ENCODE assay signal across 1 cellular context in genomic region chr1:110106013-110106941, GRCh38.
TF ChIP-seq lines count a peak whose summit lies in the region.

No MANE protein-coding gene starts in this region.

TF ChIP-seq in HepG2, 621 proteins besides CTCF, POLR2A, EP300 and RAD21 (continued from another document and continues in another):
- TF ChIP-seq BCLAF1 (IDR thresholded peaks at IDR 0.05) (no peak), SAP130 (CRISPR knock-in tag; IDR thresholded peaks at IDR 0.05; ENCODE audit: low read depth) (0 out of 2 replicates have a peak, but pooled peaks have one; percentile 29), LRRFIP1 (CRISPR knock-in tag; conservative IDR thresholded peaks at IDR 0.05) (no peak), ELF3 (CRISPR knock-in tag; IDR thresholded peaks at IDR 0.05) (no peak), POGZ (CRISPR knock-in tag; IDR thresholded peaks at IDR 0.05) (no peak), ZNF230 (CRISPR knock-in tag; IDR thresholded peaks at IDR 0.05) (no peak), ZBTB38 (CRISPR knock-in tag; IDR thresholded peaks at IDR 0.05) (no peak), ZNF205 (CRISPR knock-in tag; IDR thresholded peaks at IDR 0.05) (no peak), STAT6 (CRISPR knock-in tag; IDR thresholded peaks at IDR 0.05; ENCODE audit: borderline replicate concordance) (no peak), ZNF616 (CRISPR knock-in tag; IDR thresholded peaks at IDR 0.05; ENCODE audit: low read depth) (no peak), SP4 (CRISPR knock-in tag; IDR thresholded peaks at IDR 0.05) (no peak), MAFF (IDR thresholded peaks at IDR 0.05; ENCODE audit: low read depth, low read length) (0 out of 2 replicates have a peak, but pooled peaks have one; percentile 5), ZNF574 (CRISPR knock-in tag; IDR thresholded peaks at IDR 0.05) (0 out of 2 replicates have a peak, but pooled peaks have one; percentile 19), PTBP1 (IDR thresholded peaks at IDR 0.05; ENCODE audit: low read depth, low read length, poor library complexity, severe bottlenecking) (no peak), ZFY (CRISPR knock-in tag; IDR thresholded peaks at IDR 0.05) (peak; percentile 26; the same call in 1 of the 2 replicates), TFAP4 (IDR thresholded peaks at IDR 0.05; ENCODE audit: borderline replicate concordance, low read depth) (peak; percentile 78; the same call in 1 of the 2 replicates), CEBPB (IDR thresholded peaks at IDR 0.05; ENCODE audit: borderline replicate concordance, low read depth, low read length) (no peak), HIC2 (CRISPR knock-in tag; IDR thresholded peaks at IDR 0.05; ENCODE audit: low read depth) (no peak), MYC (CRISPR knock-in tag; IDR thresholded peaks at IDR 0.05; ENCODE audit: borderline replicate concordance) (peak; percentile 58; the same call in 1 of the 2 replicates), ZNF235 (CRISPR knock-in tag; IDR thresholded peaks at IDR 0.05; ENCODE audit: borderline replicate concordance) (no peak), ZNF160 (CRISPR knock-in tag; IDR thresholded peaks at IDR 0.05) (no peak), ZNF3 (CRISPR knock-in tag; IDR thresholded peaks at IDR 0.05) (no peak), ZNF446 (CRISPR knock-in tag; IDR thresholded peaks at IDR 0.05) (no peak), ZNF260 (CRISPR knock-in tag; IDR thresholded peaks at IDR 0.05; ENCODE audit: borderline replicate concordance, low read depth) (no peak)
- TF ChIP-seq, protein P1, sequence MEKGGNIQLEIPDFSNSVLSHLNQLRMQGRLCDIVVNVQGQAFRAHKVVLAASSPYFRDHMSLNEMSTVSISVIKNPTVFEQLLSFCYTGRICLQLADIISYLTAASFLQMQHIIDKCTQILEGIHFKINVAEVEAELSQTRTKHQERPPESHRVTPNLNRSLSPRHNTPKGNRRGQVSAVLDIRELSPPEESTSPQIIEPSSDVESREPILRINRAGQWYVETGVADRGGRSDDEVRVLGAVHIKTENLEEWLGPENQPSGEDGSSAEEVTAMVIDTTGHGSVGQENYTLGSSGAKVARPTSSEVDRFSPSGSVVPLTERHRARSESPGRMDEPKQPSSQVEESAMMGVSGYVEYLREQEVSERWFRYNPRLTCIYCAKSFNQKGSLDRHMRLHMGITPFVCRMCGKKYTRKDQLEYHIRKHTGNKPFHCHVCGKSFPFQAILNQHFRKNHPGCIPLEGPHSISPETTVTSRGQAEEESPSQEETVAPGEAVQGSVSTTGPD (CRISPR knock-in tag; IDR thresholded peaks at IDR 0.05) = no peak
- TF ChIP-seq, protein P2, sequence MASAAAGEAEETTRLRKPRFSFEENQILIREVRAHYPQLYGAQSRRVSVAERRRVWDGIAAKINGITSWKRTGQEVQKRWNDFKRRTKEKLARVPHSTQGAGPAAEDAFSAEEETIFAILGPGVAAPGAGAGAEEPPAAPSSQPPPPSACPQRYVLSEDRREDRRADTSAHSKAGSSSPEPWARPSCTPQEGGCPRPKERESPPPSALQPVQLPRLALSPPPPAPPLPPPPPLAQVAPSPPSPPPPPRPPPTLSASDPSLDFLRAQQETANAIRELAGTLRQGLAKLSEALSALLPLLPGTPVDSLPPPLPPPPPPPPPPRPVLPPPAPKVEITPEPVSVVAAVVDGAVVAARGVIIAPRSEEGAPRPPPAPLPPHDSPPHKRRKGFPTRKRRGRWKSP (CRISPR knock-in tag; IDR thresholded peaks at IDR 0.05) = no peak
- TF ChIP-seq, protein P3, sequence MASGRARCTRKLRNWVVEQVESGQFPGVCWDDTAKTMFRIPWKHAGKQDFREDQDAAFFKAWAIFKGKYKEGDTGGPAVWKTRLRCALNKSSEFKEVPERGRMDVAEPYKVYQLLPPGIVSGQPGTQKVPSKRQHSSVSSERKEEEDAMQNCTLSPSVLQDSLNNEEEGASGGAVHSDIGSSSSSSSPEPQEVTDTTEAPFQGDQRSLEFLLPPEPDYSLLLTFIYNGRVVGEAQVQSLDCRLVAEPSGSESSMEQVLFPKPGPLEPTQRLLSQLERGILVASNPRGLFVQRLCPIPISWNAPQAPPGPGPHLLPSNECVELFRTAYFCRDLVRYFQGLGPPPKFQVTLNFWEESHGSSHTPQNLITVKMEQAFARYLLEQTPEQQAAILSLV (CRISPR knock-in tag; IDR thresholded peaks at IDR 0.05; ENCODE audit: borderline replicate concordance) = 0 out of 2 replicates have a peak, but pooled peaks have one; percentile 48
- TF ChIP-seq, protein P4, sequence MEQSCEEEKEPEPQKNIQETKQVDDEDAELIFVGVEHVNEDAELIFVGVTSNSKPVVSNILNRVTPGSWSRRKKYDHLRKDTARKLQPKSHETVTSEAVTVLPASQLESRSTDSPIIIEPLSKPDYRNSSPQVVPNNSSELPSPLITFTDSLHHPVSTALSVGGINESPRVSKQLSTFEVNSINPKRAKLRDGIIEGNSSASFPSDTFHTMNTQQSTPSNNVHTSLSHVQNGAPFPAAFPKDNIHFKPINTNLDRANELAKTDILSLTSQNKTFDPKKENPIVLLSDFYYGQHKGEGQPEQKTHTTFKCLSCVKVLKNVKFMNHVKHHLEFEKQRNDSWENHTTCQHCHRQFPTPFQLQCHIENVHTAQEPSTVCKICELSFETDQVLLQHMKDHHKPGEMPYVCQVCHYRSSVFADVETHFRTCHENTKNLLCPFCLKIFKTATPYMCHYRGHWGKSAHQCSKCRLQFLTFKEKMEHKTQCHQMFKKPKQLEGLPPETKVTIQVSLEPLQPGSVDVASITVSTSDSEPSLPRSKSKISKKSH (CRISPR knock-in tag; IDR thresholded peaks at IDR 0.05; ENCODE audit: borderline replicate concordance) = peak; percentile 70; the same call in 1 of the 2 replicates
- TF ChIP-seq, protein P5, sequence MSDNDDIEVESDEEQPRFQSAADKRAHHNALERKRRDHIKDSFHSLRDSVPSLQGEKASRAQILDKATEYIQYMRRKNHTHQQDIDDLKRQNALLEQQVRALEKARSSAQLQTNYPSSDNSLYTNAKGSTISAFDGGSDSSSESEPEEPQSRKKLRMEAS (IDR thresholded peaks at IDR 0.05) = 0 out of 2 replicates have a peak, but pooled peaks have one; percentile 13
- TF ChIP-seq, protein P6, sequence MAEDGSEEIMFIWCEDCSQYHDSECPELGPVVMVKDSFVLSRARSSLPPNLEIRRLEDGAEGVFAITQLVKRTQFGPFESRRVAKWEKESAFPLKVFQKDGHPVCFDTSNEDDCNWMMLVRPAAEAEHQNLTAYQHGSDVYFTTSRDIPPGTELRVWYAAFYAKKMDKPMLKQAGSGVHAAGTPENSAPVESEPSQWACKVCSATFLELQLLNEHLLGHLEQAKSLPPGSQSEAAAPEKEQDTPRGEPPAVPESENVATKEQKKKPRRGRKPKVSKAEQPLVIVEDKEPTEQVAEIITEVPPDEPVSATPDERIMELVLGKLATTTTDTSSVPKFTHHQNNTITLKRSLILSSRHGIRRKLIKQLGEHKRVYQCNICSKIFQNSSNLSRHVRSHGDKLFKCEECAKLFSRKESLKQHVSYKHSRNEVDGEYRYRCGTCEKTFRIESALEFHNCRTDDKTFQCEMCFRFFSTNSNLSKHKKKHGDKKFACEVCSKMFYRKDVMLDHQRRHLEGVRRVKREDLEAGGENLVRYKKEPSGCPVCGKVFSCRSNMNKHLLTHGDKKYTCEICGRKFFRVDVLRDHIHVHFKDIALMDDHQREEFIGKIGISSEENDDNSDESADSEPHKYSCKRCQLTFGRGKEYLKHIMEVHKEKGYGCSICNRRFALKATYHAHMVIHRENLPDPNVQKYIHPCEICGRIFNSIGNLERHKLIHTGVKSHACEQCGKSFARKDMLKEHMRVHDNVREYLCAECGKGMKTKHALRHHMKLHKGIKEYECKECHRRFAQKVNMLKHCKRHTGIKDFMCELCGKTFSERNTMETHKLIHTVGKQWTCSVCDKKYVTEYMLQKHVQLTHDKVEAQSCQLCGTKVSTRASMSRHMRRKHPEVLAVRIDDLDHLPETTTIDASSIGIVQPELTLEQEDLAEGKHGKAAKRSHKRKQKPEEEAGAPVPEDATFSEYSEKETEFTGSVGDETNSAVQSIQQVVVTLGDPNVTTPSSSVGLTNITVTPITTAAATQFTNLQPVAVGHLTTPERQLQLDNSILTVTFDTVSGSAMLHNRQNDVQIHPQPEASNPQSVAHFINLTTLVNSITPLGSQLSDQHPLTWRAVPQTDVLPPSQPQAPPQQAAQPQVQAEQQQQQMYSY (CRISPR knock-in tag; IDR thresholded peaks at IDR 0.05) = no peak
